16 cellular contexts compared by ENCODE assay signal in genomic region chr7:158249692-158250091, GRCh38.
DNase-seq lines count a peak whose midpoint lies in the region; ATAC-seq and TF ChIP-seq lines count a peak whose summit lies in the region.
"Had no signal": no experiment of that assay in that cellular context is flagged by ENCODE, and none has a peak within 500 bp of the region (broad histone marks: within the 10 kb centered on the region; RNA-seq: fewer than 3 reads in every experiment).

No MANE protein-coding gene starts in this region.

- intact Hi-C loops in spleen (cut with DNase I; ENCODE audit: low total_unique reads): no loop called here

- H3K4me1 Mint-ChIP-seq in activated CD8-positive, alpha-beta memory T cell treated with anti-CD3 and anti-CD28 coated beads, Interleukin-2, amount 10 ng/mL, durations not matched to agents 7 days and 5 days: no peaks in the 10 kb centered on the region

- H3K27ac ChIP-seq in HUES64 (ENCODE audit: low read depth, low read length): no peak overlapping the region
- no peak overlapping the region for H3K27ac ChIP-seq in spleen
- H3K27ac ChIP-seq: BLaER1 treated with 17β-estradiol and CSF1 and Interleukin-3, amounts not matched to agents 10 nM and 100 nM; HL-60 had no signal

- H3K9me3 Mint-ChIP-seq in activated CD8-positive, alpha-beta memory T cell treated with anti-CD3 and anti-CD28 coated beads, Interleukin-2, amount 10 ng/mL, durations not matched to agents 7 days and 5 days (ENCODE audit: low read depth): peaks cover 10% of the 10 kb centered on the region
- H3K9me3 Mint-ChIP-seq: CD4-positive, alpha-beta T cell had no signal

- H3K36me3 ChIP-seq in HUES64 (ENCODE audit: insufficient read depth, low read length) (no peaks in the 10 kb centered on the region), spleen (no peaks in the 10 kb centered on the region)
- H3K36me3 ChIP-seq: BLaER1 treated with 17β-estradiol and CSF1 and Interleukin-3, amounts not matched to agents 10 nM and 100 nM had no signal

- TF ChIP-seq CTCF in spleen (IDR thresholded peaks at IDR 0.05 in 8 of 11, conservative IDR thresholded peaks at IDR 0.05 in 3 of 11): no peak

- WGBS in HUES64: 88% methylated on average over 9 of the region's 9 CpGs
- WGBS in spleen, 5 donors: 70 to 83% (median 80%) methylated on average over 9 of the region's 9 CpGs

- no peak overlapping the region for H3K9ac ChIP-seq in HUES64 (ENCODE audit: low read depth, low read length)
- H3K9ac ChIP-seq: BLaER1 treated with 17β-estradiol and CSF1 and Interleukin-3, amounts not matched to agents 10 nM and 100 nM had no signal

- CTCF ChIA-PET in activated CD8-positive, alpha-beta memory T cell treated with anti-CD3 and anti-CD28 coated beads, Interleukin-2, amount 10 ng/mL, durations not matched to agents 7 days and 5 days (lab: Charles Lee): no interaction called here

- H3K9me3 ChIP-seq in HUES64 (ENCODE audit: insufficient read depth, low read depth, low read length) (peaks cover 93% of the 10 kb centered on the region), spleen (peaks cover 0 to 50% (median 6%) of the 10 kb centered on the region in 8 donors)

- H3K27me3 Mint-ChIP-seq in activated CD8-positive, alpha-beta memory T cell treated with anti-CD3 and anti-CD28 coated beads, Interleukin-2, amount 10 ng/mL, durations not matched to agents 7 days and 5 days: no peaks in the 10 kb centered on the region
- H3K27me3 Mint-ChIP-seq: CD4-positive, alpha-beta T cell had no signal

- H3K4me3 ChIP-seq in HUES64 (ENCODE audit: low read length): peak overlapping the region; percentile 29; the same call in 1 of the 2 replicates
- H3K4me3 ChIP-seq in spleen: no peak overlapping the region
- H3K4me3 ChIP-seq: BLaER1 treated with 17β-estradiol and CSF1 and Interleukin-3, amounts not matched to agents 10 nM and 100 nM had no signal

- H3K36me3 Mint-ChIP-seq in activated CD8-positive, alpha-beta memory T cell treated with anti-CD3 and anti-CD28 coated beads, Interleukin-2, amount 10 ng/mL, durations not matched to agents 7 days and 5 days: no peaks in the 10 kb centered on the region

- ATAC-seq in activated CD8-positive, alpha-beta memory T cell treated with anti-CD3 and anti-CD28 coated beads, Interleukin-2, amount 10 ng/mL, durations not matched to agents 7 days and 5 days: no peak
- no peak for ATAC-seq in left lobe of liver

- H3K4me1 ChIP-seq in HUES64 (ENCODE audit: insufficient read depth, low read length): no peaks in the 10 kb centered on the region
- no peaks in the 10 kb centered on the region for H3K4me1 ChIP-seq in spleen
- H3K4me1 ChIP-seq: BLaER1 treated with 17β-estradiol and CSF1 and Interleukin-3, amounts not matched to agents 10 nM and 100 nM had no signal

- peak; percentile 27 for DNase-seq in activated CD8-positive, alpha-beta memory T cell treated with anti-CD3 and anti-CD28 coated beads, Interleukin-2, amount 10 ng/mL, durations not matched to agents 7 days and 5 days
- DNase-seq in activated CD8-positive, alpha-beta memory T cell treated with anti-CD3 and anti-CD28 coated beads, Interleukin-2, amount 50 U/mL, for 4 hours: no peak
- DNase-seq in left lobe of liver (ENCODE audit: low spot score) (peak; percentile 8), spleen (peak; percentile 5), islet precursor cell (no peak), NCI-H187 treated with DMSO at 0.1 percent for 48 hours (lab: John Stamatoyannopoulos, UW) (no peak)
- DNase-seq: ACHN; Calu3; CD4-positive, alpha-beta T cell; DMS 273 treated with DMSO at 0.1 percent for 48 hours; HCEC 1CT; HFFc6; IMR-90 had no signal

- no peak overlapping the region for H3K4me3 Mint-ChIP-seq in activated CD8-positive, alpha-beta memory T cell treated with anti-CD3 and anti-CD28 coated beads, Interleukin-2, amount 10 ng/mL, durations not matched to agents 7 days and 5 days
- H3K4me3 Mint-ChIP-seq: CD4-positive, alpha-beta T cell; HFFc6 had no signal

- H3K27me3 ChIP-seq in HUES64 (ENCODE audit: insufficient read depth, low read length) (no peaks in the 10 kb centered on the region), spleen (replicated peaks in 1 of 7) (peaks cover 0 to 19% (median 0%) of the 10 kb centered on the region in 7 donors)
- H3K27me3 ChIP-seq: BLaER1 treated with 17β-estradiol and CSF1 and Interleukin-3, amounts not matched to agents 10 nM and 100 nM had no signal

- TF ChIP-seq POLR2A in spleen (IDR thresholded peaks at IDR 0.05): no peak

- H3K27ac Mint-ChIP-seq in activated CD8-positive, alpha-beta memory T cell treated with anti-CD3 and anti-CD28 coated beads, Interleukin-2, amount 10 ng/mL, durations not matched to agents 7 days and 5 days: no peak overlapping the region
- H3K27ac Mint-ChIP-seq: CD4-positive, alpha-beta T cell; HFFc6 had no signal

Comparison
In these comparisons a context has a peak if more than half of its experiments do, and no peak if none do; other contexts are left out.
1. DNase-seq: peak in activated CD8-positive, alpha-beta memory T cell treated with anti-CD3 and anti-CD28 coated beads, Interleukin-2, amount 10 ng/mL, durations not matched to agents 7 days and 5 days (single experiment), left lobe of liver (single experiment) and spleen (single experiment); none in activated CD8-positive, alpha-beta memory T cell treated with anti-CD3 and anti-CD28 coated beads, Interleukin-2, amount 50 U/mL, for 4 hours (single experiment), islet precursor cell (single experiment) and NCI-H187 treated with DMSO at 0.1 percent for 48 hours (single experiment).